In genomic region chr22:35148381-35148780, GRCh38 we compare ENCODE assay signal across 13 cellular contexts.
DNase-seq lines count a peak whose midpoint lies in the region; ATAC-seq, FAIRE-seq and TF ChIP-seq lines count a peak whose summit lies in the region.
"Had no signal": no experiment of that assay in that cellular context is flagged by ENCODE, and none has a peak within 500 bp of the region (broad histone marks: within the 10 kb centered on the region; RNA-seq: fewer than 3 reads in every experiment).

No MANE protein-coding gene starts in this region.

- TF ChIP-seq CTCF in bronchial epithelial cell (IDR thresholded peaks at IDR 0.05; ENCODE audit: insufficient read depth, low read length, severe bottlenecking): no peak

- ATAC-seq in HG03439 (IDR thresholded peaks at IDR 0.05; ENCODE audit: unreplicated experiment): no peak
- ATAC-seq in GM21529 (IDR thresholded peaks at IDR 0.05; ENCODE audit: unreplicated experiment): no peak
- ATAC-seq in HG03469 (IDR thresholded peaks at IDR 0.05; ENCODE audit: unreplicated experiment): no peak

- H3K27me3 ChIP-seq in bronchial epithelial cell (ENCODE audit: control insufficient read depth, insufficient read depth, low read length): no peaks in the 10 kb centered on the region
- H3K27me3 ChIP-seq: BLaER1 treated with 17β-estradiol and CSF1 and Interleukin-3, amounts not matched to agents 10 nM and 100 nM had no signal

- DNase-seq in GM12891 (ENCODE audit: insufficient read length, low spot score) (no peak), NCI-H524 treated with DMSO at 0.1 percent for 48 hours (lab: John Stamatoyannopoulos, UW) (peak; percentile 39), bronchial epithelial cell (ENCODE audit: low read depth) (no peak), urothelium cell line (ENCODE audit: low spot score) (no peak)
- DNase-seq: ACHN; CD4-positive, CD25-positive, alpha-beta regulatory T cell; DMS79 had no signal

- peak; percentile 28 for FAIRE-seq in GM12891 (lab: Jason Lieb, UNC)
- FAIRE-seq in bronchial epithelial cell (lab: Jason Lieb, UNC): peak; percentile 66
- FAIRE-seq in urothelium cell line (lab: Jason Lieb, UNC): peak; percentile 96

- no peaks in the 10 kb centered on the region for H3K36me3 ChIP-seq in bronchial epithelial cell (ENCODE audit: control insufficient read depth, insufficient read depth, low read length)
- H3K36me3 ChIP-seq: BLaER1 treated with 17β-estradiol and CSF1 and Interleukin-3, amounts not matched to agents 10 nM and 100 nM; HAP-1 had no signal

- no peak for TF ChIP-seq POLR2A in GM12891 (IDR thresholded peaks at IDR 0.05; ENCODE audit: low read depth, low read length)

- H3K4me3 ChIP-seq in bronchial epithelial cell (ENCODE audit: low read depth, low read length): no peak overlapping the region
- H3K4me3 ChIP-seq: BLaER1 treated with 17β-estradiol and CSF1 and Interleukin-3, amounts not matched to agents 10 nM and 100 nM; GM23248; HAP-1 had no signal

TF ChIP-seq in GM12891, 5 proteins besides CTCF, POLR2A, EP300 and RAD21:
- TF ChIP-seq POU2F2 (IDR thresholded peaks at IDR 0.05; ENCODE audit: low read depth, low read length) (no peak), SPI1 (IDR thresholded peaks at IDR 0.05; ENCODE audit: low read depth, low read length) (no peak), PAX5 (IDR thresholded peaks at IDR 0.05; ENCODE audit: insufficient read depth, low read length, severe bottlenecking) (no peak), TAF1 (IDR thresholded peaks at IDR 0.05; ENCODE audit: low read depth, low read length) (no peak), POLR2AphosphoS5 (IDR thresholded peaks at IDR 0.05; ENCODE audit: low read depth, low read length) (no peak)
